Comparison of ENCODE assay signal across 8 cellular contexts in the genomic region with DNA sequence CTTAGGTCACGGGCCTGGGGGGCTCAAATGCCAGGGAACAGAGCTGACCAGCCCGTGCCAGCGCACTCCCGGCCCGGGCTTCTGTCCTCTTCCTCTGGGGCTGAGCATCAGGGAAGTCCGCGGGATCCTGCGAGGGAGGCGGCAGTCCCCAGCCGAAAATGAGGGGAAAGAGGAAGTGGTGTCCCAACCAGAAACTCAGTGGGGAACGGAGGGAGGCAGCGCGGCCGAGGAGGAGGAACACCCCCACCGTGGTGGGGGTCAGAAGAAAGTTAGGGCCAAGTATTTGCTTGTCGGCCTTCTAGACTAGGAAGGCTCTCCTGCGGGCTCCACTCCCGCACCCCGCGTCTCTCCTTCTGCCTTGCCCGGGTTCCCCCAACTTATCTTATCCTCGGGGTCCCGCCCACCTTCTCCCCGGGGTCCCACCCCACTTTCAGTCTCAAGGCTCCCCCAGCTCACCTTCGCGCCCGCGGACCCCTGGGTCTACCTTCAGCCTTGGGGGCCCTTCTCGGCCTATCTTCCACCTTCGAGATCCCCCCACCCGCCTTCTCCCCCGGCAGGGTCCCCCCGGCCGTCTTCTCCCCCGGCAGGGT. TPM values are rescaled to one million over a fixed set of nuclear protein-coding genes. Genes with fewer than 3 reads are reported as not detected.
A peak's percentile ranks its signal among the peaks of the same experiment; 100 is the strongest.
DNase-seq lines count a peak whose midpoint lies in the region; ATAC-seq and TF ChIP-seq lines count a peak whose summit lies in the region.

No MANE protein-coding gene starts in this region.

- no peaks in the 10 kb centered on the region for H3K36me3 ChIP-seq in SK-N-MC (ENCODE audit: insufficient read depth, low read length)
- no peaks in the 10 kb centered on the region for H3K36me3 ChIP-seq in heart right ventricle

- no peak for DNase-seq in SK-N-MC (ENCODE audit: low read depth, low spot score)
- DNase-seq in heart right ventricle = peak; percentile 53 to 54
- no peak for DNase-seq in progenitor cell of endocrine pancreas (ENCODE audit: low spot score, unreplicated experiment)
- DNase-seq in cerebellar cortex (ENCODE audit: low spot score) = no peak

- peak overlapping the region; percentile 94 for H3K9ac ChIP-seq in SK-N-MC (ENCODE audit: insufficient read length)

- no peaks in the 10 kb centered on the region for H3K27me3 ChIP-seq in heart right ventricle

- WGBS in heart right ventricle, 2 donors = 1% methylated on average over 32 to 35 of the region's 35 CpGs

- H3K4me1 ChIP-seq in heart right ventricle = peaks cover 7 to 52% (median 42%) of the 10 kb centered on the region in 9 donors

- ATAC-seq in HG02973 (IDR thresholded peaks at IDR 0.05; ENCODE audit: unreplicated experiment) = peak; percentile 28
- peak; percentile 38 to 63 (median 48) for ATAC-seq in heart right ventricle
- no peak for ATAC-seq in HG03095 (IDR thresholded peaks at IDR 0.05; ENCODE audit: unreplicated experiment)

- H3K4me3 Mint-ChIP-seq in activated naive CD8-positive, alpha-beta T cell = peak overlapping the region; percentile 85
- H3K4me3 Mint-ChIP-seq in progenitor cell of endocrine pancreas (ENCODE audit: low read depth) = peak overlapping the region; percentile 90

- H3K27ac ChIP-seq in SK-N-MC (no peak overlapping the region), heart right ventricle (peak overlapping the region; percentile 83 to 99 (median 95))

- intact Hi-C loops in heart right ventricle (cut with DNase I) = no loop called here

- no peaks in the 10 kb centered on the region for H3K36me3 Mint-ChIP-seq in activated naive CD8-positive, alpha-beta T cell
- H3K36me3 Mint-ChIP-seq in progenitor cell of endocrine pancreas (ENCODE audit: insufficient read depth) = peaks cover 5% of the 10 kb centered on the region

- TF ChIP-seq CTCF in GM12875 (IDR thresholded peaks at IDR 0.05; ENCODE audit: borderline replicate concordance, insufficient read depth, low read depth, low read length) (no peak), heart right ventricle (IDR thresholded peaks at IDR 0.05) (no peak), progenitor cell of endocrine pancreas (IDR thresholded peaks at IDR 0.05; ENCODE audit: unreplicated experiment) (no peak)

- no peaks in the 10 kb centered on the region for H3K9me3 Mint-ChIP-seq in activated naive CD8-positive, alpha-beta T cell (ENCODE audit: low read depth)
- peaks cover 5% of the 10 kb centered on the region for H3K9me3 Mint-ChIP-seq in progenitor cell of endocrine pancreas (ENCODE audit: low read depth)

- H3K4me1 Mint-ChIP-seq in activated naive CD8-positive, alpha-beta T cell (ENCODE audit: low read depth) = peaks cover 43% of the 10 kb centered on the region
- peaks cover 30% of the 10 kb centered on the region for H3K4me1 Mint-ChIP-seq in progenitor cell of endocrine pancreas (ENCODE audit: low read depth)

- H3K9me3 ChIP-seq in SK-N-MC (ENCODE audit: low read depth, low read length) = peaks cover 5% of the 10 kb centered on the region; the same call in 1 of the 2 replicates
- peaks cover 0 to 7% (median 0%) of the 10 kb centered on the region in 11 donors for H3K9me3 ChIP-seq in heart right ventricle

- H3K4me3 ChIP-seq in GM12875 (ENCODE audit: low read depth, low read length) = peak overlapping the region; percentile 74
- peak overlapping the region; percentile 87 for H3K4me3 ChIP-seq in SK-N-MC
- peak overlapping the region; percentile 49 to 96 (median 86) for H3K4me3 ChIP-seq in heart right ventricle

- H3K27me3 Mint-ChIP-seq in activated naive CD8-positive, alpha-beta T cell = no peaks in the 10 kb centered on the region
- H3K27me3 Mint-ChIP-seq in progenitor cell of endocrine pancreas = no peaks in the 10 kb centered on the region

- peak overlapping the region; percentile 82 for H3K27ac Mint-ChIP-seq in activated naive CD8-positive, alpha-beta T cell
- peak overlapping the region; percentile 94 for H3K27ac Mint-ChIP-seq in progenitor cell of endocrine pancreas

RNA-seq across cellular contexts. Expression of gene PHF2, which starts 0.6 kb away (rescaled TPM):
- total RNA-seq in heart right ventricle (10 to 100 TPM; 20.4 to 28.0 (median 23.0) TPM), progenitor cell of endocrine pancreas (36.5 and 37.1 TPM in 2 replicates)
- polyA plus RNA-seq in heart right ventricle = 10 to 100 TPM; 13.9 to 31.3 TPM

Comparison
In these comparisons a context has a peak if more than half of its experiments do, and no peak if none do; other contexts are left out.
1. DNase-seq: peak in heart right ventricle (2 of 2); none in SK-N-MC (single experiment), progenitor cell of endocrine pancreas (single experiment) and cerebellar cortex (single experiment).
2. Peak in every context shown above with its lines, with median percentiles within 50 percentile points of each other: H3K4me3 ChIP-seq.